ENCODE assay signal across 19 cellular contexts in the genomic region with DNA sequence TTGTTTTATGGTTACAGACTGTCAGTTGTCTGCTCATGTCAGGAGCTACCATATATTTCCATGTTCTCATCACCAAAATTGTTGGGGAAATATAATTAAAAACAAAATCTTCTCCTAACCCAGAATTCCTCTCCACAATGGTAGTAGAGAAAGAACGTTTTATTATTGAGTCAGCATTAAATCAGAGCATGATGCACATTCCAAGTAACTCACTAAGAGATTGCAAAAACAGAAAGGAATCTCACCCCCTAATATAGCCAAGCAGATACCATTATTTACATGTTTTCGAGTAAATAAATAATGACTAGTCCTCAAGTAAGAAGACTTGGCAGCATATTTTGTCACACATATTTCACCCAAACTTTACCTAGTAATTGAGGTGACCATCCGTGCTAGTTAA. TPM values are rescaled to one million over a fixed set of nuclear protein-coding genes. Genes with fewer than 3 reads are reported as not detected.
A peak's percentile ranks its signal among the peaks of the same experiment; 100 is the strongest.
DNase-seq lines count a peak whose midpoint lies in the region; ATAC-seq, FAIRE-seq and TF ChIP-seq lines count a peak whose summit lies in the region.
"Had no signal": no experiment of that assay in that cellular context is flagged by ENCODE, and none has a peak within 500 bp of the region (broad histone marks: within the 10 kb centered on the region; RNA-seq: fewer than 3 reads in every experiment).

No MANE protein-coding gene starts in this region.

- H3K27ac ChIP-seq in kidney (ENCODE audit: low read depth in 2 of 2, low read length in 2 of 2) = no peak overlapping the region
- H3K27ac ChIP-seq: body of pancreas, esophagus squamous epithelium, heart left ventricle had no signal

- no peak overlapping the region for H3K9ac ChIP-seq in kidney (ENCODE audit: low read length in 2 of 2)

- intact Hi-C loops in kidney (cut with DNase I) = no loop called here

- H3K9me3 ChIP-seq in kidney (ENCODE audit: control insufficient read depth in 1 of 2, low read length in 2 of 2) = no peaks in the 10 kb centered on the region
- H3K9me3 ChIP-seq: body of pancreas, esophagus squamous epithelium, heart left ventricle, mucosa of descending colon had no signal

- H3K36me3 ChIP-seq in bronchial epithelial cell (ENCODE audit: control insufficient read depth, insufficient read depth, low read length) (no peaks in the 10 kb centered on the region), kidney (ENCODE audit: control insufficient read depth in 1 of 2, insufficient read depth in 2 of 2, low read length in 2 of 2) (no peaks in the 10 kb centered on the region)

- no peaks in the 10 kb centered on the region for H3K27me3 ChIP-seq in bronchial epithelial cell (ENCODE audit: control insufficient read depth, insufficient read depth, low read length)
- H3K27me3 ChIP-seq: body of pancreas, esophagus squamous epithelium had no signal

- ATAC-seq in left lobe of liver (no peak), HG03045 (IDR thresholded peaks at IDR 0.05; ENCODE audit: unreplicated experiment) (no peak)
- ATAC-seq: body of pancreas, GM23338, heart left ventricle, mucosa of descending colon, WTC11 had no signal

- no peak overlapping the region for H3K4me3 ChIP-seq in bronchial epithelial cell (ENCODE audit: low read depth, low read length)
- no peak overlapping the region for H3K4me3 ChIP-seq in kidney (ENCODE audit: low read length in 2 of 2)
- H3K4me3 ChIP-seq: body of pancreas, esophagus squamous epithelium, GM23338, heart left ventricle, mucosa of descending colon, SK-N-MC had no signal

- TF ChIP-seq CTCF in bronchial epithelial cell (IDR thresholded peaks at IDR 0.05; ENCODE audit: insufficient read depth, low read length, severe bottlenecking) (no peak), kidney (IDR thresholded peaks at IDR 0.05; ENCODE audit: borderline replicate concordance, extremely low read depth, insufficient read depth) (no peak)

- no peaks in the 10 kb centered on the region for H3K4me1 ChIP-seq in kidney (ENCODE audit: control insufficient read depth in 1 of 2, insufficient read depth in 1 of 2, low read depth in 1 of 2, low read length in 2 of 2)
- H3K4me1 ChIP-seq: body of pancreas, esophagus squamous epithelium, heart left ventricle had no signal

- FAIRE-seq in bronchial epithelial cell (lab: Jason Lieb, UNC) (no peak), kidney (lab: Jason Lieb, UNC) (peak; percentile 8)
- FAIRE-seq: colon had no signal

- DNase-seq in AG08396 (ENCODE audit: low spot score) (peak; percentile 5), NCI-H226 (peak; percentile 41), bronchial epithelial cell (ENCODE audit: low read depth) (peak; percentile 52), kidney (no peak), left lobe of liver (ENCODE audit: low spot score) (no peak), NCI-H1105 treated with DMSO at 0.1 percent for 48 hours (lab: John Stamatoyannopoulos, UW) (no peak)
- DNase-seq in activated naive CD4-positive, alpha-beta T cell (lab: John Stamatoyannopoulos, UW) = no peak
- DNase-seq: body of pancreas; effector memory CD4-positive, alpha-beta T cell; esophagus squamous epithelium; heart left ventricle; mucosa of descending colon; NK-92 treated with Interleukin-12 subunit alpha and Interleukin-12 subunit beta, amount 100 ng/mL, for 24 hours; posterior cingulate gyrus had no signal

RNA-seq across cellular contexts. Expression of a gene that starts 36.2 kb away (rescaled TPM):
- total RNA-seq in bronchial epithelial cell (0.26 and 0.77 TPM in 2 replicates), kidney (15.8 TPM), left lobe of liver (3.0 TPM)
- polyA plus RNA-seq in kidney (ENCODE audit: insufficient read depth, low read depth, low replicate concordance) = 4.1 TPM

Comparison
In these comparisons a context has a peak if more than half of its experiments do, and no peak if none do; other contexts are left out.
1. DNase-seq: peak in AG08396 (single experiment), NCI-H226 (single experiment) and bronchial epithelial cell (single experiment); none in kidney (single experiment), left lobe of liver (single experiment), NCI-H1105 treated with DMSO at 0.1 percent for 48 hours (single experiment) and activated naive CD4-positive, alpha-beta T cell (0 of 4).